ENCODE assay signal across 1 cellular context in genomic region chr17:68318103-68318991, GRCh38.
TF ChIP-seq lines count a peak whose summit lies in the region.

No MANE protein-coding gene starts in this region.

TF ChIP-seq in HepG2, 621 proteins besides CTCF, POLR2A, EP300 and RAD21 (continued from another document and continues in another):
- TF ChIP-seq, protein P1, sequence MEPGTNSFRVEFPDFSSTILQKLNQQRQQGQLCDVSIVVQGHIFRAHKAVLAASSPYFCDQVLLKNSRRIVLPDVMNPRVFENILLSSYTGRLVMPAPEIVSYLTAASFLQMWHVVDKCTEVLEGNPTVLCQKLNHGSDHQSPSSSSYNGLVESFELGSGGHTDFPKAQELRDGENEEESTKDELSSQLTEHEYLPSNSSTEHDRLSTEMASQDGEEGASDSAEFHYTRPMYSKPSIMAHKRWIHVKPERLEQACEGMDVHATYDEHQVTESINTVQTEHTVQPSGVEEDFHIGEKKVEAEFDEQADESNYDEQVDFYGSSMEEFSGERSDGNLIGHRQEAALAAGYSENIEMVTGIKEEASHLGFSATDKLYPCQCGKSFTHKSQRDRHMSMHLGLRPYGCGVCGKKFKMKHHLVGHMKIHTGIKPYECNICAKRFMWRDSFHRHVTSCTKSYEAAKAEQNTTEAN (CRISPR knock-in tag; conservative IDR thresholded peaks at IDR 0.05), result peak; percentile 30; the same call in 1 of the 2 replicates
- TF ChIP-seq, protein P2, sequence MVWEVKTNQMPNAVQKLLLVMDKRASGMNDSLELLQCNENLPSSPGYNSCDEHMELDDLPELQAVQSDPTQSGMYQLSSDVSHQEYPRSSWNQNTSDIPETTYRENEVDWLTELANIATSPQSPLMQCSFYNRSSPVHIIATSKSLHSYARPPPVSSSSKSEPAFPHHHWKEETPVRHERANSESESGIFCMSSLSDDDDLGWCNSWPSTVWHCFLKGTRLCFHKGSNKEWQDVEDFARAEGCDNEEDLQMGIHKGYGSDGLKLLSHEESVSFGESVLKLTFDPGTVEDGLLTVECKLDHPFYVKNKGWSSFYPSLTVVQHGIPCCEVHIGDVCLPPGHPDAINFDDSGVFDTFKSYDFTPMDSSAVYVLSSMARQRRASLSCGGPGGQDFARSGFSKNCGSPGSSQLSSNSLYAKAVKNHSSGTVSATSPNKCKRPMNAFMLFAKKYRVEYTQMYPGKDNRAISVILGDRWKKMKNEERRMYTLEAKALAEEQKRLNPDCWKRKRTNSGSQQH (CRISPR knock-in tag; IDR thresholded peaks at IDR 0.05; ENCODE audit: low read depth), result 0 out of 2 replicates have a peak, but pooled peaks have one; percentile 64
- TF ChIP-seq ZFAT (CRISPR knock-in tag; conservative IDR thresholded peaks at IDR 0.05) (no peak), ZNF460 (CRISPR knock-in tag; IDR thresholded peaks at IDR 0.05; ENCODE audit: borderline replicate concordance) (no peak), PRDM4 (CRISPR knock-in tag; IDR thresholded peaks at IDR 0.05; ENCODE audit: borderline replicate concordance) (no peak), GPBP1L1 (CRISPR knock-in tag; IDR thresholded peaks at IDR 0.05) (no peak), NFIC (IDR thresholded peaks at IDR 0.05; ENCODE audit: low read length) (peak; percentile 37; the same call in 1 of the 2 replicates), ZNF12 (CRISPR knock-in tag; IDR thresholded peaks at IDR 0.05) (peak; percentile 74; the same call in 1 of the 2 replicates), IKZF1 (IDR thresholded peaks at IDR 0.05) (no peak), ZNF432 (CRISPR knock-in tag; IDR thresholded peaks at IDR 0.05; ENCODE audit: borderline replicate concordance) (no peak), ZNF660 (CRISPR knock-in tag; IDR thresholded peaks at IDR 0.05; ENCODE audit: borderline replicate concordance, low read depth) (no peak), DMAP1 (CRISPR knock-in tag; IDR thresholded peaks at IDR 0.05) (no peak), ZNF530 (CRISPR knock-in tag; IDR thresholded peaks at IDR 0.05; ENCODE audit: low read depth) (no peak), ZNF639 (CRISPR knock-in tag; conservative IDR thresholded peaks at IDR 0.05) (peak; percentile 65; the same call in 1 of the 2 replicates), KLF13 (CRISPR knock-in tag; IDR thresholded peaks at IDR 0.05) (no peak), NFKB2 (CRISPR knock-in tag; IDR thresholded peaks at IDR 0.05; ENCODE audit: borderline replicate concordance) (no peak), ZKSCAN1 (IDR thresholded peaks at IDR 0.05; ENCODE audit: low read length) (no peak), CHD4 (IDR thresholded peaks at IDR 0.05; ENCODE audit: borderline replicate concordance, low read length) (no peak), SP5 (CRISPR knock-in tag; IDR thresholded peaks at IDR 0.05; ENCODE audit: borderline replicate concordance, low read depth) (peak; percentile 29; the same call in 1 of the 2 replicates), MXI1 (IDR thresholded peaks at IDR 0.05; ENCODE audit: borderline replicate concordance, low read depth, low read length) (no peak), GFI1 (CRISPR knock-in tag; IDR thresholded peaks at IDR 0.05; ENCODE audit: borderline replicate concordance) (no peak), ZMYM4 (CRISPR knock-in tag; IDR thresholded peaks at IDR 0.05) (peak; percentile 72), PRPF4 (IDR thresholded peaks at IDR 0.05; ENCODE audit: low read depth, low read length, poor library complexity, severe bottlenecking) (no peak), TARDBP (CRISPR knock-in tag; IDR thresholded peaks at IDR 0.05) (peak; percentile 73; the same call in 1 of the 2 replicates), ZNF570 (CRISPR knock-in tag; IDR thresholded peaks at IDR 0.05; ENCODE audit: borderline replicate concordance) (no peak), HNRNPUL1 (IDR thresholded peaks at IDR 0.05; ENCODE audit: low read depth, low read length) (no peak), NR1H2 (CRISPR knock-in tag; IDR thresholded peaks at IDR 0.05; ENCODE audit: borderline replicate concordance, low read depth) (no peak), HMGA1 (CRISPR knock-in tag; conservative IDR thresholded peaks at IDR 0.05) (no peak), ZBTB8A (CRISPR knock-in tag; IDR thresholded peaks at IDR 0.05; ENCODE audit: borderline replicate concordance, low read depth) (0 out of 2 replicates have a peak, but pooled peaks have one; percentile 48), YEATS4 (CRISPR knock-in tag; IDR thresholded peaks at IDR 0.05; ENCODE audit: borderline replicate concordance) (no peak), GLI4 (CRISPR knock-in tag; IDR thresholded peaks at IDR 0.05; ENCODE audit: borderline replicate concordance) (no peak), PHB2 (IDR thresholded peaks at IDR 0.05; ENCODE audit: partially characterized antibody) (no peak), ZNF670 (CRISPR knock-in tag; IDR thresholded peaks at IDR 0.05; ENCODE audit: borderline replicate concordance) (no peak), ZNF274 (CRISPR knock-in tag; IDR thresholded peaks at IDR 0.05) (no peak), ZNF777 (CRISPR knock-in tag; IDR thresholded peaks at IDR 0.05) (no peak), ARNT2 (CRISPR knock-in tag; IDR thresholded peaks at IDR 0.05; ENCODE audit: low read depth) (no peak), ZNF746 (CRISPR knock-in tag; IDR thresholded peaks at IDR 0.05) (no peak), ZNF335 (CRISPR knock-in tag; IDR thresholded peaks at IDR 0.05) (peak; percentile 45; the same call in 1 of the 2 replicates), ZNF850 (CRISPR knock-in tag; conservative IDR thresholded peaks at IDR 0.05) (no peak), ZNF652 (CRISPR knock-in tag; IDR thresholded peaks at IDR 0.05; ENCODE audit: borderline replicate concordance, low read depth) (no peak), ZC3H13 (CRISPR knock-in tag; IDR thresholded peaks at IDR 0.05) (no peak), SNAPC2 (CRISPR knock-in tag; IDR thresholded peaks at IDR 0.05) (no peak), CBX2 (IDR thresholded peaks at IDR 0.05; ENCODE audit: low read depth, low read length) (no peak), CBX2 (CRISPR knock-in tag; IDR thresholded peaks at IDR 0.05; ENCODE audit: low read depth) (no peak), NR2C2 (CRISPR knock-in tag; IDR thresholded peaks at IDR 0.05; ENCODE audit: borderline replicate concordance) (peak; percentile 47; the same call in 1 of the 2 replicates), ZFYVE20 (CRISPR knock-in tag; IDR thresholded peaks at IDR 0.05; ENCODE audit: borderline replicate concordance, low read depth) (no peak), ZFX (CRISPR knock-in tag; IDR thresholded peaks at IDR 0.05; ENCODE audit: low read depth) (peak; percentile 62)
- TF ChIP-seq, protein P3, sequence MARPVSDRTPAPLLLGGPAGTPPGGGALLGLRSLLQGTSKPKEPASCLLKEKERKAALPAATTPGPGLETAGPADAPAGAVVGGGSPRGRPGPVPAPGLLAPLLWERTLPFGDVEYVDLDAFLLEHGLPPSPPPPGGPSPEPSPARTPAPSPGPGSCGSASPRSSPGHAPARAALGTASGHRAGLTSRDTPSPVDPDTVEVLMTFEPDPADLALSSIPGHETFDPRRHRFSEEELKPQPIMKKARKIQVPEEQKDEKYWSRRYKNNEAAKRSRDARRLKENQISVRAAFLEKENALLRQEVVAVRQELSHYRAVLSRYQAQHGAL (CRISPR knock-in tag; IDR thresholded peaks at IDR 0.05; ENCODE audit: not compliant biosample characterization), result no peak
- TF ChIP-seq, protein P4, sequence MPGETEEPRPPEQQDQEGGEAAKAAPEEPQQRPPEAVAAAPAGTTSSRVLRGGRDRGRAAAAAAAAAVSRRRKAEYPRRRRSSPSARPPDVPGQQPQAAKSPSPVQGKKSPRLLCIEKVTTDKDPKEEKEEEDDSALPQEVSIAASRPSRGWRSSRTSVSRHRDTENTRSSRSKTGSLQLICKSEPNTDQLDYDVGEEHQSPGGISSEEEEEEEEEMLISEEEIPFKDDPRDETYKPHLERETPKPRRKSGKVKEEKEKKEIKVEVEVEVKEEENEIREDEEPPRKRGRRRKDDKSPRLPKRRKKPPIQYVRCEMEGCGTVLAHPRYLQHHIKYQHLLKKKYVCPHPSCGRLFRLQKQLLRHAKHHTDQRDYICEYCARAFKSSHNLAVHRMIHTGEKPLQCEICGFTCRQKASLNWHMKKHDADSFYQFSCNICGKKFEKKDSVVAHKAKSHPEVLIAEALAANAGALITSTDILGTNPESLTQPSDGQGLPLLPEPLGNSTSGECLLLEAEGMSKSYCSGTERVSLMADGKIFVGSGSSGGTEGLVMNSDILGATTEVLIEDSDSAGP (CRISPR knock-in tag; IDR thresholded peaks at IDR 0.05; ENCODE audit: borderline replicate concordance), result peak; percentile 50; the same call in 1 of the 2 replicates
- TF ChIP-seq, protein P5, sequence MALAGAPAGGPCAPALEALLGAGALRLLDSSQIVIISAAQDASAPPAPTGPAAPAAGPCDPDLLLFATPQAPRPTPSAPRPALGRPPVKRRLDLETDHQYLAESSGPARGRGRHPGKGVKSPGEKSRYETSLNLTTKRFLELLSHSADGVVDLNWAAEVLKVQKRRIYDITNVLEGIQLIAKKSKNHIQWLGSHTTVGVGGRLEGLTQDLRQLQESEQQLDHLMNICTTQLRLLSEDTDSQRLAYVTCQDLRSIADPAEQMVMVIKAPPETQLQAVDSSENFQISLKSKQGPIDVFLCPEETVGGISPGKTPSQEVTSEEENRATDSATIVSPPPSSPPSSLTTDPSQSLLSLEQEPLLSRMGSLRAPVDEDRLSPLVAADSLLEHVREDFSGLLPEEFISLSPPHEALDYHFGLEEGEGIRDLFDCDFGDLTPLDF (CRISPR knock-in tag; IDR thresholded peaks at IDR 0.05), result no peak
- TF ChIP-seq, protein P6, sequence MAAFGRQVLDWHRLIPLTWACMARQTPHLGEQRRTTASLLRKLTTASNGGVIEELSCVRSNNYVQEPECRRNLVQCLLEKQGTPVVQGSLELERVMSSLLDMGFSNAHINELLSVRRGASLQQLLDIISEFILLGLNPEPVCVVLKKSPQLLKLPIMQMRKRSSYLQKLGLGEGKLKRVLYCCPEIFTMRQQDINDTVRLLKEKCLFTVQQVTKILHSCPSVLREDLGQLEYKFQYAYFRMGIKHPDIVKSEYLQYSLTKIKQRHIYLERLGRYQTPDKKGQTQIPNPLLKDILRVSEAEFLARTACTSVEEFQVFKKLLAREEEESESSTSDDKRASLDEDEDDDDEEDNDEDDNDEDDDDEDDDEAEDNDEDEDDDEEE (CRISPR knock-in tag; IDR thresholded peaks at IDR 0.05), result no peak
- TF ChIP-seq, protein P7, sequence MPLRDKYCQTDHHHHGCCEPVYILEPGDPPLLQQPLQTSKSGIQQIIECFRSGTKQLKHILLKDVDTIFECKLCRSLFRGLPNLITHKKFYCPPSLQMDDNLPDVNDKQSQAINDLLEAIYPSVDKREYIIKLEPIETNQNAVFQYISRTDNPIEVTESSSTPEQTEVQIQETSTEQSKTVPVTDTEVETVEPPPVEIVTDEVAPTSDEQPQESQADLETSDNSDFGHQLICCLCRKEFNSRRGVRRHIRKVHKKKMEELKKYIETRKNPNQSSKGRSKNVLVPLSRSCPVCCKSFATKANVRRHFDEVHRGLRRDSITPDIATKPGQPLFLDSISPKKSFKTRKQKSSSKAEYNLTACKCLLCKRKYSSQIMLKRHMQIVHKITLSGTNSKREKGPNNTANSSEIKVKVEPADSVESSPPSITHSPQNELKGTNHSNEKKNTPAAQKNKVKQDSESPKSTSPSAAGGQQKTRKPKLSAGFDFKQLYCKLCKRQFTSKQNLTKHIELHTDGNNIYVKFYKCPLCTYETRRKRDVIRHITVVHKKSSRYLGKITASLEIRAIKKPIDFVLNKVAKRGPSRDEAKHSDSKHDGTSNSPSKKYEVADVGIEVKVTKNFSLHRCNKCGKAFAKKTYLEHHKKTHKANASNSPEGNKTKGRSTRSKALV (CRISPR knock-in tag; IDR thresholded peaks at IDR 0.05), result no peak
- TF ChIP-seq, protein P8, sequence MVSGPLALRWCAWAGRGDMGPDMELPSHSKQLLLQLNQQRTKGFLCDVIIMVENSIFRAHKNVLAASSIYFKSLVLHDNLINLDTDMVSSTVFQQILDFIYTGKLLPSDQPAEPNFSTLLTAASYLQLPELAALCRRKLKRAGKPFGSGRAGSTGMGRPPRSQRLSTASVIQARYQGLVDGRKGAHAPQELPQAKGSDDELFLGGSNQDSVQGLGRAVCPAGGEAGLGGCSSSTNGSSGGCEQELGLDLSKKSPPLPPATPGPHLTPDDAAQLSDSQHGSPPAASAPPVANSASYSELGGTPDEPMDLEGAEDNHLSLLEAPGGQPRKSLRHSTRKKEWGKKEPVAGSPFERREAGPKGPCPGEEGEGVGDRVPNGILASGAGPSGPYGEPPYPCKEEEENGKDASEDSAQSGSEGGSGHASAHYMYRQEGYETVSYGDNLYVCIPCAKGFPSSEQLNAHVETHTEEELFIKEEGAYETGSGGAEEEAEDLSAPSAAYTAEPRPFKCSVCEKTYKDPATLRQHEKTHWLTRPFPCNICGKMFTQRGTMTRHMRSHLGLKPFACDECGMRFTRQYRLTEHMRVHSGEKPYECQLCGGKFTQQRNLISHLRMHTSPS (CRISPR knock-in tag; IDR thresholded peaks at IDR 0.05; ENCODE audit: low read depth), result peak; percentile 74
